Comparison of ENCODE assay signal across 1 cellular context in the genomic region with DNA sequence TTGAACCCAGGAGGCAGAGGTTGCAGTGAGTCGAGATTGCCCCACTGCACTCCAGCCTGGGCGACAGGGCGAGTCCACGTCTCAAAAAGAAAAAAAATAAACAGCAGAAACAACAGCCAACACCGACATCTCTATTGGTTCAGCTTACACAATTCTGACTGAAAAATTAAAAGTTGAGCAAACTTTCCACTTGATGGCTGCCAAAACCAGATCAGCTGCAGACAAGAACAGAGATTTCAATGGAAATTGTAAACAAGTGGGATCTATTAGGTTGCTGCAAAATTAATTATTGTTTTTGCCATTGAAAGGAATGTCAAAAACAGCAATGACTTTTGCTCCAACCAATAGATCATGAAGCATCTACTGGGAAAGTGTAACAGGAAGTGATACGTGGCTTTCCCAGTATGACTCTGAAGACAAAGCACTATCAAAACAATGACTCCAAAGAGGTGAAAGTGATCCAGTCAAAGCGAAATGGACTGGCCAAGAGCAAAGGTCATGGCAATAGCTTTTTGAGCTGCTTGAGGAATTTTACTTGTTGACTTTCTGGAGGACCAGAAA.
TF ChIP-seq lines count a peak whose summit lies in the region.

No MANE protein-coding gene starts in this region.

TF ChIP-seq in K562, 482 proteins besides CTCF, POLR2A, EP300 and RAD21:
- TF ChIP-seq MYBL2 (IDR thresholded peaks at IDR 0.05; ENCODE audit: low read depth) (no peak), MYBL2 (CRISPR knock-in tag; IDR thresholded peaks at IDR 0.05; ENCODE audit: borderline replicate concordance) (no peak), SOX6 (IDR thresholded peaks at IDR 0.05) (0 out of 2 replicates have a peak, but pooled peaks have one; percentile 36), ZKSCAN3 (CRISPR knock-in tag; IDR thresholded peaks at IDR 0.05) (no peak)
TF ChIP-seq in K562: peak in this region for 1.
